11 cellular contexts compared by ENCODE assay signal in the genomic region with DNA sequence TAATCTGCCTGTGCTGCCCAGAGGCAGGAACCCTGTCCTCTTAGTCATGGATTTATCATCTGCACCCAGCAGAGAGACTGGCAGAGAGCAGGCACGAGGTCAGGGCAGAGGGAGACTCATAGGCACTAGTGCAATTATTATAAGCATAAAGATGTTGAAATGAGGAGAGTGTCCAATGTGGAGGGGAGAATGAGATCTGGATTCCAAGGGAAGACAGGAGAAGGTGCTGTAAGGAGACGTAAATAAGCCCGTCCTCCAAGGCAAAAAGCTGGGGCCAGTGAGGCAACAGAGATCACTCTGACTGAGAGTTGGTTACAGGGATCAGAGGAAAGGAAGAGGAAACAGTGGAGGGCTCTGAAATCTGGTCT.
DNase-seq lines count a peak whose midpoint lies in the region; ATAC-seq and TF ChIP-seq lines count a peak whose summit lies in the region.
"Had no signal": no experiment of that assay in that cellular context is flagged by ENCODE, and none has a peak within 500 bp of the region (broad histone marks: within the 10 kb centered on the region; RNA-seq: fewer than 3 reads in every experiment).

No MANE protein-coding gene starts in this region.

- ATAC-seq in GM19397 (IDR thresholded peaks at IDR 0.05; ENCODE audit: unreplicated experiment) (no peak), HG03342 (IDR thresholded peaks at IDR 0.05; ENCODE audit: unreplicated experiment) (no peak), GM19463 (IDR thresholded peaks at IDR 0.05; ENCODE audit: unreplicated experiment) (no peak)
- ATAC-seq in activated CD8-positive, alpha-beta T cell treated with anti-CD3 and anti-CD28 coated beads for 36 hours: no peak

- no peaks in the 10 kb centered on the region for H3K4me1 Mint-ChIP-seq in activated CD8-positive, alpha-beta T cell treated with anti-CD3 and anti-CD28 coated beads for 36 hours (ENCODE audit: low read depth)

- H3K27ac ChIP-seq in brain microvascular endothelial cell: peak overlapping the region; percentile 78

- no peak overlapping the region for H3K4me3 ChIP-seq in brain microvascular endothelial cell (ENCODE audit: low read depth, low read length)

- intact Hi-C loops in activated CD8-positive, alpha-beta T cell treated with anti-CD3 and anti-CD28 coated beads for 36 hours (cut with micrococcal nuclease): no loop called here

- CTCF ChIA-PET in activated CD8-positive, alpha-beta T cell treated with anti-CD3 and anti-CD28 coated beads for 36 hours (lab: Charles Lee): no interaction called here

- no peak overlapping the region for H3K4me3 Mint-ChIP-seq in activated CD8-positive, alpha-beta T cell treated with anti-CD3 and anti-CD28 coated beads for 36 hours

- H3K9me3 Mint-ChIP-seq in activated CD8-positive, alpha-beta T cell treated with anti-CD3 and anti-CD28 coated beads for 36 hours: no peaks in the 10 kb centered on the region

- peak; percentile 82 for DNase-seq in A172 (ENCODE audit: low spot score)
- DNase-seq in LHCN-M2 (ENCODE audit: low read depth): peak; percentile 97
- peak; percentile 56 for DNase-seq in brain microvascular endothelial cell
- DNase-seq in kidney tubule cell (ENCODE audit: low spot score): peak; percentile 88
- DNase-seq in activated CD8-positive, alpha-beta T cell treated with anti-CD3 and anti-CD28 coated beads for 36 hours: no peak
- DNase-seq: head of caudate nucleus, NCI-H510A treated with DMSO at 0.1 percent for 48 hours, T-helper 1 cell had no signal

- no peak for TF ChIP-seq CTCF in brain microvascular endothelial cell (IDR thresholded peaks at IDR 0.05; ENCODE audit: low read depth, low read length, missing control alignments)
- TF ChIP-seq CTCF in activated CD8-positive, alpha-beta T cell treated with anti-CD3 and anti-CD28 coated beads for 36 hours (IDR thresholded peaks at IDR 0.05): no peak

- POLR2A ChIA-PET in activated CD8-positive, alpha-beta T cell treated with anti-CD3 and anti-CD28 coated beads for 36 hours (lab: Charles Lee): interaction anchor here (0.6 kb wide), 1 partner anchor 60 kb away, joined by 3 read pairs; no protein-coding TSS in a partner anchor

- H3K36me3 Mint-ChIP-seq in activated CD8-positive, alpha-beta T cell treated with anti-CD3 and anti-CD28 coated beads for 36 hours (ENCODE audit: low read depth): no peaks in the 10 kb centered on the region

- H3K27ac Mint-ChIP-seq in activated CD8-positive, alpha-beta T cell treated with anti-CD3 and anti-CD28 coated beads for 36 hours: no peak overlapping the region

- in situ Hi-C loops in brain microvascular endothelial cell (cut with HindIII; ENCODE audit: low pct_ligation_motif_present, low sequenced_read_pairs): no loop called here

- no peaks in the 10 kb centered on the region for H3K27me3 Mint-ChIP-seq in activated CD8-positive, alpha-beta T cell treated with anti-CD3 and anti-CD28 coated beads for 36 hours

- no peaks in the 10 kb centered on the region for H3K36me3 ChIP-seq in brain microvascular endothelial cell (replicated peaks)

- no peaks in the 10 kb centered on the region for H3K27me3 ChIP-seq in brain microvascular endothelial cell (replicated peaks)
